In genomic region chr21:39182016-39182415, GRCh38 we compare ENCODE assay signal across 8 cellular contexts. TPM values are rescaled to one million over a fixed set of nuclear protein-coding genes. Genes with fewer than 3 reads are reported as not detected.
A peak's percentile ranks its signal among the peaks of the same experiment; 100 is the strongest.
DNase-seq lines count a peak whose midpoint lies in the region; ATAC-seq and TF ChIP-seq lines count a peak whose summit lies in the region.

No MANE protein-coding gene starts in this region.

- H3K9me3 Mint-ChIP-seq in T-cell = no peaks in the 10 kb centered on the region

- no peaks in the 10 kb centered on the region for H3K27me3 Mint-ChIP-seq in T-cell

- H3K4me1 Mint-ChIP-seq in T-cell = peaks cover 46 to 52% (median 49%) of the 10 kb centered on the region in 3 donors

- CTCF ChIA-PET in HEK293 (lab: Yijun Ruan, JAX) = interaction anchor here (0.5 to 0.8 kb wide), 2 partner anchors 84 to 205 kb away, joined by 3 to 4 read pairs; no protein-coding TSS in a partner anchor
- CTCF ChIA-PET in T-cell (lab: Charles Lee) = no interaction called here

- peak overlapping the region; percentile 77 to 84 for H3K27ac Mint-ChIP-seq in T-cell

- no peak overlapping the region for H3K27ac ChIP-seq in HEK293 (ENCODE audit: extremely low read depth, low read depth, low read length)
- H3K27ac ChIP-seq in skin epidermis = peak overlapping the region in 4 of 21 experiments; percentile 87 to 94 (median 90)

- H3K4me3 Mint-ChIP-seq in T-cell = peak overlapping the region; percentile 94 to 99 (median 96)

- H3K4me3 ChIP-seq in HEK293 (ENCODE audit: low read depth, low read length) = peak overlapping the region; percentile 89
- peak overlapping the region; percentile 98 for H3K4me3 ChIP-seq in fibroblast of the aortic adventitia (ENCODE audit: low read depth, low read length)
- peak overlapping the region; percentile 54 to 94 (median 85) for H3K4me3 ChIP-seq in skin epidermis

- POLR2A ChIA-PET in HEK293 (lab: Yijun Ruan, JAX) (interaction anchor here (1.0 kb wide), 1 partner anchor 200 kb away, joined by 6 read pairs; no protein-coding TSS in a partner anchor), T-cell (lab: Charles Lee) (no interaction called here)

- H3K9me3 ChIP-seq in HEK293 (ENCODE audit: control insufficient read depth, insufficient read depth, low read depth, low read length) = no peaks in the 10 kb centered on the region

- no peak for ATAC-seq in T-cell (replicated peaks in 1 of 4)
- no peak for ATAC-seq in HG02763 (IDR thresholded peaks at IDR 0.05; ENCODE audit: unreplicated experiment)

- DNase-seq in T-cell = no peak
- DNase-seq in fibroblast of the aortic adventitia (ENCODE audit: low read depth) = no peak
- no peak for DNase-seq in NCI-H2196 (lab: John Stamatoyannopoulos, UW; ENCODE audit: unreplicated experiment)
- no peak for DNase-seq in NCI-H2081 treated with DMSO at 0.1 percent for 48 hours (lab: John Stamatoyannopoulos, UW)
- no peak for DNase-seq in posterior vena cava (ENCODE audit: low spot score)

- H3K4me1 ChIP-seq in HEK293 (ENCODE audit: control insufficient read depth, insufficient read depth, low read length) = 0 out of 2 replicates have a peak, but pooled peaks cover 3% of the 10 kb centered on the region

- peaks cover 14% of the 10 kb centered on the region for H3K36me3 Mint-ChIP-seq in T-cell

- intact Hi-C loops in posterior vena cava (cut with DNase I) = no loop called here

- TF ChIP-seq CTCF in HEK293 (tag by site-specific recombination; IDR thresholded peaks at IDR 0.05) = no peak
- TF ChIP-seq CTCF in fibroblast of the aortic adventitia (IDR thresholded peaks at IDR 0.05; ENCODE audit: insufficient read depth, low read length) = no peak

- peaks cover 28 to 36% of the 10 kb centered on the region in 2 experiments for H3K36me3 ChIP-seq in HEK293 (ENCODE audit: control insufficient read depth in 2 of 2, insufficient read depth in 1 of 2, low read length in 2 of 2)

TF ChIP-seq in HEK293, 187 proteins besides CTCF, POLR2A, EP300 and RAD21:
- TF ChIP-seq ZNF830 (tag by site-specific recombination; IDR thresholded peaks at IDR 0.05; ENCODE audit: low read depth) (no peak), FEZF1 (tag by site-specific recombination; IDR thresholded peaks at IDR 0.05) (peak; percentile 23; the same call in 1 of the 2 replicates)

RNA-seq across cellular contexts. Expression of gene PSMG1, which starts 1.2 kb away (rescaled TPM):
- total RNA-seq in T-cell (10 to 100 TPM; 12.9 to 18.1 (median 16.8) TPM), fibroblast of the aortic adventitia (ENCODE audit: low replicate concordance) (13.3 and 91.1 TPM in 2 replicates), posterior vena cava (10 to 100 TPM; 30.9 to 33.8 TPM)
